ENCODE assay signal across 1 cellular context in the genomic region with DNA sequence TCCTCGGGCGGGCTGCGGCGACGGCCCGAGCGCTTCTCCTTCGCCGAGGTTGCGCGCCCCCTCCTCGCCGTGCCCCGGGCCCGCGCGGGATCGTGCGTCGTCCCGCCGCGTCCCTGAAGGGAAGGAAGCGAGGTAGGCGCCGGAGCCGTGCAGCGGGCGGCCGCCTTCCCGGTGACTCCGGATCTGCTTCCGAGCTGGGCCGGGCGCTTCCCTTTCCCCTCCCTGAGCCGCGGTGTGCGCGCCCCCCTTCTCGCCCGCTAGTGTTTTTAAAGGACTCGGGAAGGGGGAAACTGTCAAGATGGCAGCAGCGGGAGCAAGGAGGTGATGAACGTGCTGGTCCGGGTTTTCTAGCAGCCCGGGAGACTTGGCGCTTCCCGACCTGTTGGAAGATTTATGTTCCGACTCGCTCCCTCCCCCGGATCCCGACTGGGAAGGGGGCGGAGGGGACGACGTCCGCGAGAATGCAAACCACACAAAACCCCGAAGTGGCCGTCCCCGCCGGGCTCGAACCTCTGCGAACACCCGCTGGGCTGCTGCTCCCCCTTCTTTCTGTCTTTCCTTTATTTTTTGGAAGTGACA.
A peak's percentile ranks its signal among the peaks of the same experiment; 100 is the strongest.
TF ChIP-seq lines count a peak whose summit lies in the region.

No MANE protein-coding gene starts in this region.

TF ChIP-seq in WTC11, 78 proteins besides CTCF, POLR2A, EP300 and RAD21 (continued from another document and continues in another):
- TF ChIP-seq, protein P1, sequence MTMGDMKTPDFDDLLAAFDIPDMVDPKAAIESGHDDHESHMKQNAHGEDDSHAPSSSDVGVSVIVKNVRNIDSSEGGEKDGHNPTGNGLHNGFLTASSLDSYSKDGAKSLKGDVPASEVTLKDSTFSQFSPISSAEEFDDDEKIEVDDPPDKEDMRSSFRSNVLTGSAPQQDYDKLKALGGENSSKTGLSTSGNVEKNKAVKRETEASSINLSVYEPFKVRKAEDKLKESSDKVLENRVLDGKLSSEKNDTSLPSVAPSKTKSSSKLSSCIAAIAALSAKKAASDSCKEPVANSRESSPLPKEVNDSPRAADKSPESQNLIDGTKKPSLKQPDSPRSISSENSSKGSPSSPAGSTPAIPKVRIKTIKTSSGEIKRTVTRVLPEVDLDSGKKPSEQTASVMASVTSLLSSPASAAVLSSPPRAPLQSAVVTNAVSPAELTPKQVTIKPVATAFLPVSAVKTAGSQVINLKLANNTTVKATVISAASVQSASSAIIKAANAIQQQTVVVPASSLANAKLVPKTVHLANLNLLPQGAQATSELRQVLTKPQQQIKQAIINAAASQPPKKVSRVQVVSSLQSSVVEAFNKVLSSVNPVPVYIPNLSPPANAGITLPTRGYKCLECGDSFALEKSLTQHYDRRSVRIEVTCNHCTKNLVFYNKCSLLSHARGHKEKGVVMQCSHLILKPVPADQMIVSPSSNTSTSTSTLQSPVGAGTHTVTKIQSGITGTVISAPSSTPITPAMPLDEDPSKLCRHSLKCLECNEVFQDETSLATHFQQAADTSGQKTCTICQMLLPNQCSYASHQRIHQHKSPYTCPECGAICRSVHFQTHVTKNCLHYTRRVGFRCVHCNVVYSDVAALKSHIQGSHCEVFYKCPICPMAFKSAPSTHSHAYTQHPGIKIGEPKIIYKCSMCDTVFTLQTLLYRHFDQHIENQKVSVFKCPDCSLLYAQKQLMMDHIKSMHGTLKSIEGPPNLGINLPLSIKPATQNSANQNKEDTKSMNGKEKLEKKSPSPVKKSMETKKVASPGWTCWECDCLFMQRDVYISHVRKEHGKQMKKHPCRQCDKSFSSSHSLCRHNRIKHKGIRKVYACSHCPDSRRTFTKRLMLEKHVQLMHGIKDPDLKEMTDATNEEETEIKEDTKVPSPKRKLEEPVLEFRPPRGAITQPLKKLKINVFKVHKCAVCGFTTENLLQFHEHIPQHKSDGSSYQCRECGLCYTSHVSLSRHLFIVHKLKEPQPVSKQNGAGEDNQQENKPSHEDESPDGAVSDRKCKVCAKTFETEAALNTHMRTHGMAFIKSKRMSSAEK (CRISPR knock-in tag; IDR thresholded peaks at IDR 0.05; ENCODE audit: borderline replicate concordance), result no peak
- TF ChIP-seq ERG (CRISPR knock-in tag; IDR thresholded peaks at IDR 0.05), result no peak
- TF ChIP-seq ZNF121 (CRISPR knock-in tag; IDR thresholded peaks at IDR 0.05), result no peak
- no peak for TF ChIP-seq NFATC4 (CRISPR knock-in tag; IDR thresholded peaks at IDR 0.05)
- no peak for TF ChIP-seq RORB (CRISPR knock-in tag; IDR thresholded peaks at IDR 0.05)
- TF ChIP-seq ETV6 (CRISPR knock-in tag; IDR thresholded peaks at IDR 0.05), result no peak
- TF ChIP-seq NFE2L1 (CRISPR knock-in tag; IDR thresholded peaks at IDR 0.05), result no peak
- TF ChIP-seq NFYB (CRISPR knock-in tag; conservative IDR thresholded peaks at IDR 0.05; ENCODE audit: low read depth), result no peak
- TF ChIP-seq RELA (CRISPR knock-in tag; IDR thresholded peaks at IDR 0.05; ENCODE audit: borderline replicate concordance), result no peak
- TF ChIP-seq, protein P2, sequence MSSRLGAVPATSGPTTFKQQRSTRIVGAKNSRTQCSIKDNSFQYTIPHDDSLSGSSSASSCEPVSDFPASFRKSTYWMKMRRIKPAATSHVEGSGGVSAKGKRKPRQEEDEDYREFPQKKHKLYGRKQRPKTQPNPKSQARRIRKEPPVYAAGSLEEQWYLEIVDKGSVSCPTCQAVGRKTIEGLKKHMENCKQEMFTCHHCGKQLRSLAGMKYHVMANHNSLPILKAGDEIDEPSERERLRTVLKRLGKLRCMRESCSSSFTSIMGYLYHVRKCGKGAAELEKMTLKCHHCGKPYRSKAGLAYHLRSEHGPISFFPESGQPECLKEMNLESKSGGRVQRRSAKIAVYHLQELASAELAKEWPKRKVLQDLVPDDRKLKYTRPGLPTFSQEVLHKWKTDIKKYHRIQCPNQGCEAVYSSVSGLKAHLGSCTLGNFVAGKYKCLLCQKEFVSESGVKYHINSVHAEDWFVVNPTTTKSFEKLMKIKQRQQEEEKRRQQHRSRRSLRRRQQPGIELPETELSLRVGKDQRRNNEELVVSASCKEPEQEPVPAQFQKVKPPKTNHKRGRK (CRISPR knock-in tag; IDR thresholded peaks at IDR 0.05; ENCODE audit: borderline replicate concordance), result no peak
- no peak for TF ChIP-seq ZNF317 (CRISPR knock-in tag; IDR thresholded peaks at IDR 0.05; ENCODE audit: borderline replicate concordance, low read depth)
- TF ChIP-seq JAZF1 (CRISPR knock-in tag; IDR thresholded peaks at IDR 0.05), result no peak
- TF ChIP-seq ZNF219 (CRISPR knock-in tag; IDR thresholded peaks at IDR 0.05; ENCODE audit: borderline replicate concordance), result no peak; the same call in 1 of the 2 replicates
- no peak for TF ChIP-seq ZNF281 (CRISPR knock-in tag; IDR thresholded peaks at IDR 0.05)
- TF ChIP-seq NR1H2 (CRISPR knock-in tag; IDR thresholded peaks at IDR 0.05), result no peak
- TF ChIP-seq, protein P3, sequence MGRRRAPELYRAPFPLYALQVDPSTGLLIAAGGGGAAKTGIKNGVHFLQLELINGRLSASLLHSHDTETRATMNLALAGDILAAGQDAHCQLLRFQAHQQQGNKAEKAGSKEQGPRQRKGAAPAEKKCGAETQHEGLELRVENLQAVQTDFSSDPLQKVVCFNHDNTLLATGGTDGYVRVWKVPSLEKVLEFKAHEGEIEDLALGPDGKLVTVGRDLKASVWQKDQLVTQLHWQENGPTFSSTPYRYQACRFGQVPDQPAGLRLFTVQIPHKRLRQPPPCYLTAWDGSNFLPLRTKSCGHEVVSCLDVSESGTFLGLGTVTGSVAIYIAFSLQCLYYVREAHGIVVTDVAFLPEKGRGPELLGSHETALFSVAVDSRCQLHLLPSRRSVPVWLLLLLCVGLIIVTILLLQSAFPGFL (CRISPR knock-in tag; IDR thresholded peaks at IDR 0.05; ENCODE audit: borderline replicate concordance), result no peak
- no peak for TF ChIP-seq ELF4 (CRISPR knock-in tag; IDR thresholded peaks at IDR 0.05; ENCODE audit: low read depth)
- no peak for TF ChIP-seq CBFB (CRISPR knock-in tag; IDR thresholded peaks at IDR 0.05; ENCODE audit: low read depth)
- no peak for TF ChIP-seq ZNF396 (CRISPR knock-in tag; IDR thresholded peaks at IDR 0.05; ENCODE audit: borderline replicate concordance)
- TF ChIP-seq USF1 (CRISPR knock-in tag; IDR thresholded peaks at IDR 0.05), result no peak
- no peak for TF ChIP-seq ZNF423 (CRISPR knock-in tag; IDR thresholded peaks at IDR 0.05)
- TF ChIP-seq, protein P4, sequence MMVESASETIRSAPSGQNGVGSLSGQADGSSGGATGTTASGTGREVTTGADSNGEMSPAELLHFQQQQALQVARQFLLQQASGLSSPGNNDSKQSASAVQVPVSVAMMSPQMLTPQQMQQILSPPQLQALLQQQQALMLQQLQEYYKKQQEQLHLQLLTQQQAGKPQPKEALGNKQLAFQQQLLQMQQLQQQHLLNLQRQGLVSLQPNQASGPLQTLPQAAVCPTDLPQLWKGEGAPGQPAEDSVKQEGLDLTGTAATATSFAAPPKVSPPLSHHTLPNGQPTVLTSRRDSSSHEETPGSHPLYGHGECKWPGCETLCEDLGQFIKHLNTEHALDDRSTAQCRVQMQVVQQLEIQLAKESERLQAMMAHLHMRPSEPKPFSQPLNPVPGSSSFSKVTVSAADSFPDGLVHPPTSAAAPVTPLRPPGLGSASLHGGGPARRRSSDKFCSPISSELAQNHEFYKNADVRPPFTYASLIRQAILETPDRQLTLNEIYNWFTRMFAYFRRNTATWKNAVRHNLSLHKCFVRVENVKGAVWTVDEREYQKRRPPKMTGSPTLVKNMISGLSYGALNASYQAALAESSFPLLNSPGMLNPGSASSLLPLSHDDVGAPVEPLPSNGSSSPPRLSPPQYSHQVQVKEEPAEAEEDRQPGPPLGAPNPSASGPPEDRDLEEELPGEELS (CRISPR knock-in tag; IDR thresholded peaks at IDR 0.05), result no peak
- TF ChIP-seq ZMAT4 (CRISPR knock-in tag; IDR thresholded peaks at IDR 0.05), result no peak
- no peak for TF ChIP-seq CDX4 (CRISPR knock-in tag; IDR thresholded peaks at IDR 0.05; ENCODE audit: borderline replicate concordance)
- peak; percentile 13; the same call in 1 of the 2 replicates for TF ChIP-seq GABPB1 (CRISPR knock-in tag; IDR thresholded peaks at IDR 0.05)
- no peak for TF ChIP-seq ZNF416 (CRISPR knock-in tag; IDR thresholded peaks at IDR 0.05)
- TF ChIP-seq, protein P5, sequence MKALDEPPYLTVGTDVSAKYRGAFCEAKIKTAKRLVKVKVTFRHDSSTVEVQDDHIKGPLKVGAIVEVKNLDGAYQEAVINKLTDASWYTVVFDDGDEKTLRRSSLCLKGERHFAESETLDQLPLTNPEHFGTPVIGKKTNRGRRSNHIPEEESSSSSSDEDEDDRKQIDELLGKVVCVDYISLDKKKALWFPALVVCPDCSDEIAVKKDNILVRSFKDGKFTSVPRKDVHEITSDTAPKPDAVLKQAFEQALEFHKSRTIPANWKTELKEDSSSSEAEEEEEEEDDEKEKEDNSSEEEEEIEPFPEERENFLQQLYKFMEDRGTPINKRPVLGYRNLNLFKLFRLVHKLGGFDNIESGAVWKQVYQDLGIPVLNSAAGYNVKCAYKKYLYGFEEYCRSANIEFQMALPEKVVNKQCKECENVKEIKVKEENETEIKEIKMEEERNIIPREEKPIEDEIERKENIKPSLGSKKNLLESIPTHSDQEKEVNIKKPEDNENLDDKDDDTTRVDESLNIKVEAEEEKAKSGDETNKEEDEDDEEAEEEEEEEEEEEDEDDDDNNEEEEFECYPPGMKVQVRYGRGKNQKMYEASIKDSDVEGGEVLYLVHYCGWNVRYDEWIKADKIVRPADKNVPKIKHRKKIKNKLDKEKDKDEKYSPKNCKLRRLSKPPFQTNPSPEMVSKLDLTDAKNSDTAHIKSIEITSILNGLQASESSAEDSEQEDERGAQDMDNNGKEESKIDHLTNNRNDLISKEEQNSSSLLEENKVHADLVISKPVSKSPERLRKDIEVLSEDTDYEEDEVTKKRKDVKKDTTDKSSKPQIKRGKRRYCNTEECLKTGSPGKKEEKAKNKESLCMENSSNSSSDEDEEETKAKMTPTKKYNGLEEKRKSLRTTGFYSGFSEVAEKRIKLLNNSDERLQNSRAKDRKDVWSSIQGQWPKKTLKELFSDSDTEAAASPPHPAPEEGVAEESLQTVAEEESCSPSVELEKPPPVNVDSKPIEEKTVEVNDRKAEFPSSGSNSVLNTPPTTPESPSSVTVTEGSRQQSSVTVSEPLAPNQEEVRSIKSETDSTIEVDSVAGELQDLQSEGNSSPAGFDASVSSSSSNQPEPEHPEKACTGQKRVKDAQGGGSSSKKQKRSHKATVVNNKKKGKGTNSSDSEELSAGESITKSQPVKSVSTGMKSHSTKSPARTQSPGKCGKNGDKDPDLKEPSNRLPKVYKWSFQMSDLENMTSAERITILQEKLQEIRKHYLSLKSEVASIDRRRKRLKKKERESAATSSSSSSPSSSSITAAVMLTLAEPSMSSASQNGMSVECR (CRISPR knock-in tag; IDR thresholded peaks at IDR 0.05; ENCODE audit: borderline replicate concordance), result no peak; the same call in 1 of the 2 replicates
- TF ChIP-seq, protein P6, sequence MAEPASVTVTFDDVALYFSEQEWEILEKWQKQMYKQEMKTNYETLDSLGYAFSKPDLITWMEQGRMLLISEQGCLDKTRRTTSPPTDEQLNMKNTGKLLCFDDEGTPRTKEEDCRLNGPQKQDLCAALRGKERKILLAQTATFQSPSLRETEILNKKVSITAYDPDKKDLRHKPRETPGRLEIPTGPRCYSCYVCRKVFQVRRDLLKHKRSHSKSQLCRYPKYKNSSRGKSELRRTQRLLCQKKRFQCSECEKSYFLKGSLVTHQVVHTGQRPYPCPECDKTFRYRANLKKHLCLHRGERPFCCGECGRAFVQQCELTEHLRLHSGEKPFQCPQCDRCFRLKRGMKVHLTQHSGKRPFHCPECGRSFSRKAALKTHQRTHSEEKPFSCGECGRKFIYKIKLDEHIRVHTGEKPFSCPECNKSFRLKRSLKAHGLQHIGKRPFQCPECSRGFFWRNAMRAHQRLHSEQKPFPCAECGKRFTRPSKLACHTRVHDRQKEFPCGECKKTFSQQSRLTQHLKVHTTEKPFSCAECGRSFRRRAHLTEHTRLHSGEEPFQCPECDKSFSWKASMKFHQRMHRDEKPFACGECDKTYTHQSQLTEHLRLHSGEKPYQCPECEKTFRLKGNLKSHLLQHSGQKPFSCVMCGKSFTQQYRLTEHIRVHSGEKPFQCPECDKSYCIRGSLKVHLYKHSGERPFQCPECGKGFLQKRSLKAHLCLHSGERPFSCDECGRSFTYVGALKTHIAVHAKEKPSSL (CRISPR knock-in tag; conservative IDR thresholded peaks at IDR 0.05), result no peak
- TF ChIP-seq SMAD4 (CRISPR knock-in tag; IDR thresholded peaks at IDR 0.05), result no peak
